Comparison of ENCODE assay signal across 27 cellular contexts in genomic region chr2:215420471-215420935, GRCh38. TPM values are rescaled to one million over a fixed set of nuclear protein-coding genes. Genes with fewer than 3 reads are reported as not detected.
DNase-seq lines count a peak whose midpoint lies in the region; ATAC-seq, FAIRE-seq and TF ChIP-seq lines count a peak whose summit lies in the region.
"Had no signal": no experiment of that assay in that cellular context is flagged by ENCODE, and none has a peak within 500 bp of the region (broad histone marks: within the 10 kb centered on the region; RNA-seq: fewer than 3 reads in every experiment).

No MANE protein-coding gene starts in this region.

- no peak for TF ChIP-seq CTCF in AG10803 (conservative IDR thresholded peaks at IDR 0.05; ENCODE audit: low read length)
- TF ChIP-seq CTCF in astrocyte (IDR thresholded peaks at IDR 0.05; ENCODE audit: insufficient read depth, low read depth, low read length) = no peak
- TF ChIP-seq CTCF in fibroblast of lung (conservative IDR thresholded peaks at IDR 0.05 in 1 of 2, IDR thresholded peaks at IDR 0.05 in 1 of 2; ENCODE audit: low read depth in 1 of 2, low read length in 2 of 2) = no peak

- WGBS in mesodermal cell (ENCODE audit: insufficient coverage in 2 of 2), 2 experiments = 89 to 96% methylated on average over 3 to 7 of the region's 8 CpGs

- 0 out of 2 replicates have a peak overlapping the region, but pooled peaks have one; percentile 7 for H3K4me3 ChIP-seq in AG10803 (ENCODE audit: low read length)
- H3K4me3 ChIP-seq in astrocyte (ENCODE audit: insufficient read depth, low read depth, low read length) = peak overlapping the region; percentile 9
- H3K4me3 ChIP-seq in fibroblast of lung (replicated peaks in 1 of 4; ENCODE audit: control extremely low read depth in 1 of 4, insufficient read depth in 1 of 4, low read depth in 3 of 4, low read length in 4 of 4) = peak overlapping the region in 1 of 4 experiments; percentile 18
- H3K4me3 ChIP-seq in mesodermal cell (ENCODE audit: extremely low read depth, insufficient read depth, low read length, poor library complexity, severe bottlenecking) = no peak overlapping the region
- H3K4me3 ChIP-seq: BLaER1 treated with 17β-estradiol and CSF1 and Interleukin-3, amounts not matched to agents 10 nM and 100 nM; gastrocnemius medialis; MG63; SK-N-MC had no signal

- DNase-seq in AG10803 (ENCODE audit: low read depth) (no peak), astrocyte (ENCODE audit: low read depth) (no peak), fibroblast of lung (ENCODE audit: low read depth in 2 of 2) (peak; percentile 52 to 53), UCSD-AML1 (lab: John Stamatoyannopoulos, UW; ENCODE audit: unreplicated experiment) (no peak)
- no peak for DNase-seq in stimulated activated naive CD8-positive, alpha-beta T cell treated with anti-CD3 and anti-CD28 coated beads, Interleukin-15, Interleukin-2, amounts not matched to agents 100 U/mL and 50 U/mL, for 24 hours
- DNase-seq in activated naive CD8-positive, alpha-beta T cell treated with anti-CD3 and anti-CD28 coated beads for 36 hours = no peak
- DNase-seq: ACHN; activated CD4-positive, alpha-beta memory T cell treated with anti-CD3 and anti-CD28 coated beads for 36 hours; activated effector memory CD4-positive, alpha-beta T cell treated with Interleukin-2 at 50 U/mL for 16 hours; activated naive CD8-positive, alpha-beta T cell treated with anti-CD3 and anti-CD28 coated beads, Interleukin-2, amount 50 U/mL, for 24 hours; gastrocnemius medialis; MG63; naive B cell; NCI-H1417 treated with DMSO at 0.1 percent for 48 hours; NCI-H526; nucleus accumbens; stimulated activated CD4-positive, alpha-beta T cell treated with anti-CD3 and anti-CD28 coated beads, Interleukin-12 subunit alpha, Interleukin-12 subunit beta, amount 100 ng/mL, for 4 hours; stimulated activated CD4-positive, alpha-beta T cell treated with anti-CD3 and anti-CD28 coated beads, Interleukin-4, amount 100 ng/mL, for 4 hours; stimulated activated naive CD8-positive, alpha-beta T cell treated with anti-CD3 and anti-CD28 coated beads, Interleukin-15, amount 100 ng/mL, for 72 hours; trophoblast cell had no signal

- peaks cover 15% of the 10 kb centered on the region for H3K36me3 Mint-ChIP-seq in astrocyte (ENCODE audit: low read depth, unreplicated experiment)
- H3K36me3 Mint-ChIP-seq in activated naive CD8-positive, alpha-beta T cell treated with anti-CD3 and anti-CD28 coated beads for 36 hours = no peaks in the 10 kb centered on the region
- H3K36me3 Mint-ChIP-seq: activated CD4-positive, alpha-beta memory T cell treated with anti-CD3 and anti-CD28 coated beads for 36 hours; memory B cell; naive B cell had no signal

- peak overlapping the region; percentile 21 for H3K27ac ChIP-seq in astrocyte (ENCODE audit: low read depth, low read length)
- H3K27ac ChIP-seq in fibroblast of lung (ENCODE audit: insufficient read depth, low read length) = no peak overlapping the region
- H3K27ac ChIP-seq in mesodermal cell (ENCODE audit: low read depth, low read length, severe bottlenecking) = peak overlapping the region; percentile 17
- H3K27ac ChIP-seq: BLaER1 treated with 17β-estradiol and CSF1 and Interleukin-3, amounts not matched to agents 10 nM and 100 nM; epithelial cell of prostate; gastrocnemius medialis; SK-N-MC had no signal

- H4K20me1 ChIP-seq in astrocyte (ENCODE audit: insufficient read depth, low read length) = peaks cover 98% of the 10 kb centered on the region
- peaks cover 2% of the 10 kb centered on the region for H4K20me1 ChIP-seq in fibroblast of lung (ENCODE audit: control insufficient read depth, extremely low read depth, insufficient read depth, low read length)

- H3K79me2 ChIP-seq in astrocyte (ENCODE audit: insufficient read depth, low read length) (peaks cover 88% of the 10 kb centered on the region), fibroblast of lung (ENCODE audit: control insufficient read depth, insufficient read depth, low read length) (peaks cover 48% of the 10 kb centered on the region)

- no peak overlapping the region for H2AFZ ChIP-seq in astrocyte (ENCODE audit: low read depth, low read length)
- no peak overlapping the region for H2AFZ ChIP-seq in fibroblast of lung (ENCODE audit: low read length)

- H3K27me3 ChIP-seq in astrocyte (ENCODE audit: insufficient read depth, low read length) (no peaks in the 10 kb centered on the region), fibroblast of lung (ENCODE audit: control insufficient read depth, insufficient read depth, low read length) (no peaks in the 10 kb centered on the region)
- H3K27me3 ChIP-seq: BLaER1 treated with 17β-estradiol and CSF1 and Interleukin-3, amounts not matched to agents 10 nM and 100 nM; gastrocnemius medialis; MG63 had no signal

- no peaks in the 10 kb centered on the region for H3K9me3 Mint-ChIP-seq in astrocyte (ENCODE audit: unreplicated experiment)
- H3K9me3 Mint-ChIP-seq in activated naive CD8-positive, alpha-beta T cell treated with anti-CD3 and anti-CD28 coated beads for 36 hours = no peaks in the 10 kb centered on the region
- H3K9me3 Mint-ChIP-seq: activated CD4-positive, alpha-beta memory T cell treated with anti-CD3 and anti-CD28 coated beads for 36 hours; activated naive CD8-positive, alpha-beta T cell treated with anti-CD3 and anti-CD28 coated beads, Interleukin-2, amount 50 U/mL, for 24 hours; memory B cell; naive B cell; stimulated activated naive CD8-positive, alpha-beta T cell treated with anti-CD3 and anti-CD28 coated beads, Interleukin-15, amount 100 ng/mL, for 72 hours had no signal

- H3K36me3 ChIP-seq in astrocyte (ENCODE audit: insufficient read depth, low read length) (peaks cover 95% of the 10 kb centered on the region), fibroblast of lung (ENCODE audit: control insufficient read depth, insufficient read depth, low read length) (peaks cover 36% of the 10 kb centered on the region), mesodermal cell (ENCODE audit: control insufficient read depth, insufficient read depth, low read length) (peaks cover 83% of the 10 kb centered on the region)
- H3K36me3 ChIP-seq: gastrocnemius medialis had no signal

- no peak for ATAC-seq in stimulated activated naive CD8-positive, alpha-beta T cell treated with anti-CD3 and anti-CD28 coated beads, Interleukin-15, Interleukin-2, amounts not matched to agents 100 U/mL and 50 U/mL, for 24 hours
- ATAC-seq in HG02840 (IDR thresholded peaks at IDR 0.05; ENCODE audit: low FRiP score, unreplicated experiment) = no peak
- ATAC-seq: activated naive CD8-positive, alpha-beta T cell treated with anti-CD3 and anti-CD28 coated beads, Interleukin-2, amount 50 U/mL, for 24 hours; gastrocnemius medialis; stimulated activated naive CD8-positive, alpha-beta T cell treated with anti-CD3 and anti-CD28 coated beads, Interleukin-15, amount 100 ng/mL, for 72 hours had no signal

- peak overlapping the region; percentile 80 for H3K4me2 ChIP-seq in astrocyte (ENCODE audit: low read length)
- no peak overlapping the region for H3K4me2 ChIP-seq in fibroblast of lung (ENCODE audit: extremely low read depth, insufficient read depth, low read length)
- H3K4me2 ChIP-seq: BLaER1 treated with 17β-estradiol and CSF1 and Interleukin-3, amounts not matched to agents 10 nM and 100 nM had no signal

- peak overlapping the region; percentile 3 for H3K27ac Mint-ChIP-seq in astrocyte (ENCODE audit: unreplicated experiment)
- H3K27ac Mint-ChIP-seq in activated naive CD8-positive, alpha-beta T cell treated with anti-CD3 and anti-CD28 coated beads for 36 hours = no peak overlapping the region
- H3K27ac Mint-ChIP-seq: activated CD4-positive, alpha-beta memory T cell treated with anti-CD3 and anti-CD28 coated beads for 36 hours; activated naive CD8-positive, alpha-beta T cell treated with anti-CD3 and anti-CD28 coated beads, Interleukin-2, amount 50 U/mL, for 24 hours; memory B cell; naive B cell; stimulated activated naive CD8-positive, alpha-beta T cell treated with anti-CD3 and anti-CD28 coated beads, Interleukin-15, amount 100 ng/mL, for 72 hours had no signal

- H3K9me3 ChIP-seq in astrocyte (ENCODE audit: insufficient read depth, low read depth, low read length) (no peaks in the 10 kb centered on the region), fibroblast of lung (ENCODE audit: control insufficient read depth, insufficient read depth, low read depth, low read length) (no peaks in the 10 kb centered on the region), mesodermal cell (ENCODE audit: control insufficient read depth, low read length) (no peaks in the 10 kb centered on the region)
- H3K9me3 ChIP-seq: BLaER1 treated with 17β-estradiol and CSF1 and Interleukin-3, amounts not matched to agents 10 nM and 100 nM; gastrocnemius medialis; MG63 had no signal

- peaks cover 54% of the 10 kb centered on the region for H3K4me1 Mint-ChIP-seq in astrocyte (ENCODE audit: low read depth, unreplicated experiment)
- no peaks in the 10 kb centered on the region for H3K4me1 Mint-ChIP-seq in activated naive CD8-positive, alpha-beta T cell treated with anti-CD3 and anti-CD28 coated beads for 36 hours
- H3K4me1 Mint-ChIP-seq: activated naive CD8-positive, alpha-beta T cell treated with anti-CD3 and anti-CD28 coated beads, Interleukin-2, amount 50 U/mL, for 24 hours; naive B cell; stimulated activated naive CD8-positive, alpha-beta T cell treated with anti-CD3 and anti-CD28 coated beads, Interleukin-15, amount 100 ng/mL, for 72 hours had no signal

- peak overlapping the region; percentile 83 for H3K4me3 Mint-ChIP-seq in astrocyte (ENCODE audit: unreplicated experiment)
- no peak overlapping the region for H3K4me3 Mint-ChIP-seq in activated naive CD8-positive, alpha-beta T cell treated with anti-CD3 and anti-CD28 coated beads for 36 hours
- H3K4me3 Mint-ChIP-seq: activated CD4-positive, alpha-beta memory T cell treated with anti-CD3 and anti-CD28 coated beads for 36 hours; activated naive CD8-positive, alpha-beta T cell treated with anti-CD3 and anti-CD28 coated beads, Interleukin-2, amount 50 U/mL, for 24 hours; memory B cell; naive B cell; stimulated activated naive CD8-positive, alpha-beta T cell treated with anti-CD3 and anti-CD28 coated beads, Interleukin-15, amount 100 ng/mL, for 72 hours had no signal

- H3K9ac ChIP-seq in astrocyte (ENCODE audit: low read length) (peak overlapping the region; percentile 74), fibroblast of lung (ENCODE audit: insufficient read depth, low read length) (no peak overlapping the region)
- H3K9ac ChIP-seq: BLaER1 treated with 17β-estradiol and CSF1 and Interleukin-3, amounts not matched to agents 10 nM and 100 nM had no signal

- FAIRE-seq in astrocyte (lab: Jason Lieb, UNC) = no peak
- FAIRE-seq: bronchial epithelial cell had no signal

- H3K27me3 Mint-ChIP-seq in astrocyte (ENCODE audit: low read depth, unreplicated experiment) = no peaks in the 10 kb centered on the region
- peaks cover 48% of the 10 kb centered on the region for H3K27me3 Mint-ChIP-seq in activated naive CD8-positive, alpha-beta T cell treated with anti-CD3 and anti-CD28 coated beads for 36 hours

- H3K4me1 ChIP-seq in astrocyte (ENCODE audit: insufficient read depth, low read length) (peaks cover 53% of the 10 kb centered on the region), fibroblast of lung (ENCODE audit: control insufficient read depth, extremely low read depth, insufficient read depth, low read length) (peaks cover 9% of the 10 kb centered on the region), mesodermal cell (ENCODE audit: control insufficient read depth, insufficient read depth, low read length, poor library complexity, severe bottlenecking) (peaks cover 32% of the 10 kb centered on the region)
- H3K4me1 ChIP-seq: gastrocnemius medialis had no signal

RNA-seq across cellular contexts. Expression of gene FN1, which starts 15.4 kb away (rescaled TPM):
- total RNA-seq in astrocyte (17,010 and 22,524 TPM in 2 replicates), fibroblast of lung (3,444 and 5,906 TPM in 2 replicates)
- polyA plus RNA-seq in fibroblast of lung = 3,495 and 3,629 TPM in 2 replicates
- polyA plus RNA-seq in fibroblast of lung (2012) = 3,058 and 3,832 TPM in 2 replicates
- 4,954 and 5,215 TPM in 2 replicates for polyA minus RNA-seq in fibroblast of lung (ENCODE audit: low replicate concordance)
- polyA plus RNA-seq in mesodermal cell (2013, experiment 1 of 2) = 3,754 TPM
- polyA plus RNA-seq in mesodermal cell (2013, experiment 2 of 2) = 2,957 TPM
- under 1 TPM; 0.29 to 0.30 TPM for total RNA-seq in activated naive CD8-positive, alpha-beta T cell treated with anti-CD3 and anti-CD28 coated beads for 36 hours

Comparison
In these comparisons a context has a peak if more than half of its experiments do, and no peak if none do; other contexts are left out.
1. DNase-seq: peak in fibroblast of lung (2 of 2); none in AG10803 (single experiment), astrocyte (single experiment), UCSD-AML1 (single experiment), stimulated activated naive CD8-positive, alpha-beta T cell treated with anti-CD3 and anti-CD28 coated beads, Interleukin-15, Interleukin-2, amounts not matched to agents 100 U/mL and 50 U/mL, for 24 hours (single experiment) and activated naive CD8-positive, alpha-beta T cell treated with anti-CD3 and anti-CD28 coated beads for 36 hours (single experiment).
2. RNA of gene FN1, which starts 15.4 kb away (total RNA-seq): 17,010 to 22,524 TPM in astrocyte and 3,444 to 5,906 TPM in fibroblast of lung; 0.29 to 0.30 TPM in activated naive CD8-positive, alpha-beta T cell treated with anti-CD3 and anti-CD28 coated beads for 36 hours; every median in the first group is over 1,000 times any median in the second.